ENCODE assay signal across 29 cellular contexts in genomic region chr22:33117821-33118220, GRCh38. TPM values are rescaled to one million over a fixed set of nuclear protein-coding genes. Genes with fewer than 3 reads are reported as not detected.
"Had no signal": no experiment of that assay in that cellular context is flagged by ENCODE, and none has a peak within 500 bp of the region (broad histone marks: within the 10 kb centered on the region; RNA-seq: fewer than 3 reads in every experiment).

No MANE protein-coding gene starts in this region.

- ATAC-seq: effector memory CD8-positive, alpha-beta T cell; esophagus mucosa; gastrocnemius medialis; heart left ventricle; left colon; left lobe of liver; left ventricle myocardium superior; naive thymus-derived CD4-positive, alpha-beta T cell had no signal

- H3K27ac ChIP-seq: esophagus squamous epithelium, gastrocnemius medialis, heart left ventricle had no signal

- H3K36me3 Mint-ChIP-seq: immature natural killer cell; memory B cell; naive thymus-derived CD4-positive, alpha-beta T cell had no signal

- H3K36me3 ChIP-seq: esophagus squamous epithelium, gastrocnemius medialis, heart left ventricle had no signal

- H3K27ac Mint-ChIP-seq: dendritic cell treated with granulocyte-macrophage colony-stimulating factor and Interleukin-4, amounts not matched to agents 40 ng/mL and 50 ng/mL, for 4 days; effector memory CD8-positive, alpha-beta T cell; endodermal cell; immature natural killer cell; memory B cell; naive thymus-derived CD4-positive, alpha-beta T cell had no signal

- H3K9me3 ChIP-seq: esophagus squamous epithelium, gastrocnemius medialis had no signal

- DNase-seq: cortex of kidney; effector CD8-positive, alpha-beta T cell; effector memory CD8-positive, alpha-beta T cell; endodermal cell; erythroblast; esophagus squamous epithelium; foreskin fibroblast; foreskin melanocyte; gastrocnemius medialis; heart left ventricle; hypothalamus; immature natural killer cell; islet precursor cell; kidney; kidney glomerular epithelial cell; left colon; left ventricle myocardium superior; mammary epithelial cell; mesendoderm; midbrain; naive thymus-derived CD4-positive, alpha-beta T cell had no signal

- H3K27me3 Mint-ChIP-seq: dendritic cell treated with granulocyte-macrophage colony-stimulating factor and Interleukin-4, amounts not matched to agents 40 ng/mL and 50 ng/mL, for 4 days; effector memory CD8-positive, alpha-beta T cell had no signal

- H3K4me1 ChIP-seq: esophagus squamous epithelium, gastrocnemius medialis, heart left ventricle had no signal

- H3K9me3 Mint-ChIP-seq: dendritic cell treated with granulocyte-macrophage colony-stimulating factor and Interleukin-4, amounts not matched to agents 40 ng/mL and 50 ng/mL, for 4 days; effector memory CD8-positive, alpha-beta T cell; endodermal cell; immature natural killer cell; memory B cell had no signal

- H3K4me3 ChIP-seq: esophagus squamous epithelium, gastrocnemius medialis, heart left ventricle, hepatocyte, lung had no signal

- H3K4me1 Mint-ChIP-seq: endodermal cell had no signal

- H3K27me3 ChIP-seq: esophagus squamous epithelium, gastrocnemius medialis, heart left ventricle, hepatocyte had no signal

- H3K4me3 Mint-ChIP-seq: dendritic cell treated with granulocyte-macrophage colony-stimulating factor and Interleukin-4, amounts not matched to agents 40 ng/mL and 50 ng/mL, for 4 days; effector memory CD8-positive, alpha-beta T cell; endodermal cell; immature natural killer cell; memory B cell; naive thymus-derived CD4-positive, alpha-beta T cell had no signal

RNA-seq across cellular contexts. Expression of gene SYN3, which starts 59.6 kb away (rescaled TPM):
- total RNA-seq: esophagus mucosa; glomerular endothelial cell; left ventricle myocardium superior; mammary epithelial cell; mononuclear cell; naive thymus-derived CD4-positive, alpha-beta T cell had no signal
